11 cellular contexts compared by ENCODE assay signal in the genomic region with DNA sequence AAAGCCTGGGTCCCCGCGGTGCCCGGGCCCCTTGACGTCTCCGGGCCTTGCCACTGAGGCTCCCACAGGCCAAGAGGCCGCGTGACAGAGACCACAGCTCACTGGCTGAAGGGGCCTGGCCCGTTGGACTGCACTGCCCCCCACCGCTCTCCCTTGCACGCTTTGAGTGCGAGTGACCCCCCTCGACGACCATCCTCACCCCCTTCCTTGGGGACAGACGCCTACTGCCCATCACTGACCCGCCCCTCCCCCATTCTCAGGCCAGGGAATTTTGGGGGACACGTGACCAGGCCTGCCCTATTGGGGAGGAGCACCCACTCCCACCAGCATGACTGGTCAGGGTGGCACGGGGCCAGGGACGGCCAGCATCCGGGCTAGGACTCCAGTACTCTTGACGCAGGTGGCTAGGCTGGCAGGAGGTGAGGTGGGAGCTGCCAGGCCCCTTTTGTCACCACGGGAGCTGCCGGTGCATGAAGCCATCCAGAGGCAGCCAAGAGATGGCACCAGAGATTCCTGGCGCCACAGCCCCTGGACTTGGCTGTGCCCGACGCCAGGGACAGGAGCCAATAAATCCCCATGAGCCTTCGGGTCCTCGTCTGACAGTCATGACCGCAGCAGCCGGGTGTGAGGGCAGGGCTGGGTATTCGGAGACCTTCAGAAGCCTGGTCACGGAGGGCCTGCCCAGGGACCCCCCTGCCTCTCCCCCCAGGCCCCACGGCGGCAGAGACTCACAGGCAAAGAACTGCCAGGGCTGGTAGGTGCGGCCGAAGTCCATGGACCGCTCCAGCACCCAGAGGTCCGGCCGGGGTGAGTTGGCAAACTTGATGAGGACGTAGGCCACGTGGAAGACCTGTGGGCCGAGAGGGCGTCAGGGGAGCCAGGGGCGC. TPM values are rescaled to one million over a fixed set of nuclear protein-coding genes. Genes with fewer than 3 reads are reported as not detected.
A peak's percentile ranks its signal among the peaks of the same experiment; 100 is the strongest.
DNase-seq lines count a peak whose midpoint lies in the region; ATAC-seq and TF ChIP-seq lines count a peak whose summit lies in the region.
"Had no signal": no experiment of that assay in that cellular context is flagged by ENCODE, and none has a peak within 500 bp of the region (broad histone marks: within the 10 kb centered on the region; RNA-seq: fewer than 3 reads in every experiment).

No MANE protein-coding gene starts in this region.

- no peaks in the 10 kb centered on the region for H3K4me1 Mint-ChIP-seq in activated naive CD4-positive, alpha-beta T cell treated with anti-CD3 and anti-CD28 coated beads, Interleukin-2, amount 10 ng/mL, durations not matched to agents 7 days and 5 days

- H3K27me3 ChIP-seq in psoas muscle (ENCODE audit: insufficient read depth in 3 of 3, low read length in 2 of 3) = no peaks in the 10 kb centered on the region
- H3K27me3 ChIP-seq: colonic mucosa had no signal

- CTCF ChIA-PET in activated naive CD4-positive, alpha-beta T cell treated with anti-CD3 and anti-CD28 coated beads, Interleukin-2, amount 10 ng/mL, durations not matched to agents 7 days and 5 days (lab: Charles Lee) = no interaction called here

- peak; percentile 38 for TF ChIP-seq CTCF in psoas muscle (IDR thresholded peaks at IDR 0.05)

- peaks cover 51% of the 10 kb centered on the region for H3K4me1 ChIP-seq in psoas muscle

- no peak overlapping the region for H3K4me3 Mint-ChIP-seq in activated naive CD4-positive, alpha-beta T cell treated with anti-CD3 and anti-CD28 coated beads, Interleukin-2, amount 10 ng/mL, durations not matched to agents 7 days and 5 days
- H3K4me3 Mint-ChIP-seq: IgD-negative memory B cell had no signal

- peaks cover 12% of the 10 kb centered on the region for H3K9me3 Mint-ChIP-seq in activated naive CD4-positive, alpha-beta T cell treated with anti-CD3 and anti-CD28 coated beads, Interleukin-2, amount 10 ng/mL, durations not matched to agents 7 days and 5 days

- DNase-seq in DMS79 treated with DMSO at 0.1 percent for 48 hours (lab: John Stamatoyannopoulos, UW) = peak; percentile 79
- peak; percentile 61 for DNase-seq in SHP77 treated with DMSO at 0.1 percent for 48 hours (lab: John Stamatoyannopoulos, UW)
- peak; percentile 85 for DNase-seq in Right ventricle myocardium inferior (ENCODE audit: missing footprints)
- peak; percentile 91 to 96 for DNase-seq in psoas muscle
- no peak for DNase-seq in NCI-H146 (lab: John Stamatoyannopoulos, UW)
- no peak for DNase-seq in AG08395 (ENCODE audit: low spot score)
- no peak for DNase-seq in activated naive CD4-positive, alpha-beta T cell treated with anti-CD3 and anti-CD28 coated beads, Interleukin-2, amount 10 ng/mL, durations not matched to agents 7 days and 5 days
- DNase-seq: colonic mucosa, DMS153 had no signal

- ATAC-seq in Right ventricle myocardium inferior = peak; percentile 70
- peak; percentile 82 to 87 (median 86) for ATAC-seq in psoas muscle
- no peak for ATAC-seq in HG03045 (IDR thresholded peaks at IDR 0.05; ENCODE audit: unreplicated experiment)

- peak overlapping the region; percentile 34 for H3K4me3 ChIP-seq in psoas muscle
- H3K4me3 ChIP-seq: colonic mucosa had no signal

- peak overlapping the region; percentile 82 for H3K27ac ChIP-seq in psoas muscle
- H3K27ac ChIP-seq: colonic mucosa had no signal

- WGBS in psoas muscle, 3 donors = 35 to 55% (median 38%) methylated on average over 37 to 43 of the region's 43 CpGs

- no peaks in the 10 kb centered on the region for H3K9me3 ChIP-seq in psoas muscle
- H3K9me3 ChIP-seq: colonic mucosa had no signal

- intact Hi-C loops in Right ventricle myocardium inferior (cut with DNase I) = loop anchor here (2.0 kb wide), 2 partner anchors 14 to 24 kb away; a partner anchor contains a TSS
- intact Hi-C loops in psoas muscle (cut with DNase I) = loop anchor here in 1 of 2 donors (5.0 kb wide), 1 partner anchor 50 kb away; a partner anchor contains a TSS

- H3K27ac Mint-ChIP-seq in activated naive CD4-positive, alpha-beta T cell treated with anti-CD3 and anti-CD28 coated beads, Interleukin-2, amount 10 ng/mL, durations not matched to agents 7 days and 5 days = no peak overlapping the region
- H3K27ac Mint-ChIP-seq: IgD-negative memory B cell had no signal

- H3K36me3 ChIP-seq in psoas muscle (ENCODE audit: insufficient read depth in 1 of 2, low read depth in 1 of 2) = peaks cover 0 to 30% of the 10 kb centered on the region in 2 donors
- H3K36me3 ChIP-seq: colonic mucosa had no signal

- H3K36me3 Mint-ChIP-seq in activated naive CD4-positive, alpha-beta T cell treated with anti-CD3 and anti-CD28 coated beads, Interleukin-2, amount 10 ng/mL, durations not matched to agents 7 days and 5 days = peaks cover 2% of the 10 kb centered on the region

- peaks cover 17% of the 10 kb centered on the region for H3K27me3 Mint-ChIP-seq in activated naive CD4-positive, alpha-beta T cell treated with anti-CD3 and anti-CD28 coated beads, Interleukin-2, amount 10 ng/mL, durations not matched to agents 7 days and 5 days
- H3K27me3 Mint-ChIP-seq: IgD-negative memory B cell had no signal

RNA-seq across cellular contexts. Expression of a gene that starts 14.5 kb away (rescaled TPM):
- 89.3 TPM for total RNA-seq in Right ventricle myocardium inferior
- 10 to 100 TPM; 27.2 to 74.6 (median 46.5) TPM for total RNA-seq in psoas muscle
- polyA plus RNA-seq in psoas muscle = 10 to 100 TPM; 14.4 to 40.5 (median 23.3) TPM

RNA-seq across cellular contexts. Expression of a gene that starts 34.3 kb away (rescaled TPM):
- total RNA-seq in Right ventricle myocardium inferior (782 TPM), psoas muscle (1,000 to 10,000 TPM in 3 of 4 donors, 100 to 1,000 TPM in 1; 602 to 1,206 (median 1,044) TPM)
- polyA plus RNA-seq in psoas muscle = 1,000 to 10,000 TPM; 3,473 to 5,162 (median 3,791) TPM

RNA-seq across cellular contexts. Expression of a gene that starts 49.8 kb away (rescaled TPM):
- total RNA-seq in Right ventricle myocardium inferior (73.9 TPM), psoas muscle (100 to 1,000 TPM; 142 to 280 (median 238) TPM)
- 100 to 1,000 TPM; 355 to 603 (median 460) TPM for polyA plus RNA-seq in psoas muscle

RNA-seq across cellular contexts. Expression of a gene that starts 54.4 kb away (rescaled TPM):
- total RNA-seq in Right ventricle myocardium inferior (18.1 TPM), psoas muscle (1 to 10 TPM; 3.0 to 4.2 (median 3.9) TPM)
- 1 to 10 TPM; 2.4 to 4.3 (median 3.5) TPM for polyA plus RNA-seq in psoas muscle

Comparison
In these comparisons a context has a peak if more than half of its experiments do, and no peak if none do; other contexts are left out.
1. DNase-seq: peak in DMS79 treated with DMSO at 0.1 percent for 48 hours (single experiment), SHP77 treated with DMSO at 0.1 percent for 48 hours (single experiment), Right ventricle myocardium inferior (single experiment) and psoas muscle (2 of 2); none in NCI-H146 (single experiment), AG08395 (single experiment) and activated naive CD4-positive, alpha-beta T cell treated with anti-CD3 and anti-CD28 coated beads, Interleukin-2, amount 10 ng/mL, durations not matched to agents 7 days and 5 days (single experiment).